ENCODE assay signal across 20 cellular contexts in genomic region chr10:132209130-132209529, GRCh38. TPM values are rescaled to one million over a fixed set of nuclear protein-coding genes. Genes with fewer than 3 reads are reported as not detected.
DNase-seq lines count a peak whose midpoint lies in the region; ATAC-seq and TF ChIP-seq lines count a peak whose summit lies in the region.
"Had no signal": no experiment of that assay in that cellular context is flagged by ENCODE, and none has a peak within 500 bp of the region (broad histone marks: within the 10 kb centered on the region; RNA-seq: fewer than 3 reads in every experiment).

No MANE protein-coding gene starts in this region.

- H3K36me3 Mint-ChIP-seq in stimulated activated naive CD8-positive, alpha-beta T cell treated with anti-CD3 and anti-CD28 coated beads, Interleukin-15, Interleukin-2, amounts not matched to agents 100 ng/mL and 50 ng/mL, for 24 hours (ENCODE audit: low read depth), result peaks cover 19% of the 10 kb centered on the region
- H3K36me3 Mint-ChIP-seq in CD8-positive, alpha-beta memory T cell, result peaks cover 6 to 19% (median 9%) of the 10 kb centered on the region in 3 donors

- no peak overlapping the region for H3K27ac ChIP-seq in foreskin keratinocyte
- H3K27ac ChIP-seq in CD8-positive, alpha-beta memory T cell (ENCODE audit: low read depth, low read length), result no peak overlapping the region
- H3K27ac ChIP-seq: suprapubic skin, vagina had no signal

- CTCF ChIA-PET in CD8-positive, alpha-beta memory T cell (lab: Charles Lee), result no interaction called here

- no peaks in the 10 kb centered on the region for H3K36me3 ChIP-seq in CD8-positive, alpha-beta memory T cell (ENCODE audit: insufficient read depth, low read length)
- H3K36me3 ChIP-seq: suprapubic skin, vagina had no signal

- H3K9me3 ChIP-seq in CD8-positive, alpha-beta memory T cell (ENCODE audit: low read length), result no peaks in the 10 kb centered on the region
- H3K9me3 ChIP-seq: suprapubic skin, vagina had no signal

- no peaks in the 10 kb centered on the region for H3K4me1 Mint-ChIP-seq in stimulated activated naive CD8-positive, alpha-beta T cell treated with anti-CD3 and anti-CD28 coated beads, Interleukin-15, Interleukin-2, amounts not matched to agents 100 ng/mL and 50 ng/mL, for 24 hours (ENCODE audit: low read depth)
- H3K4me1 Mint-ChIP-seq in CD8-positive, alpha-beta memory T cell, result no peaks in the 10 kb centered on the region
- H3K4me1 Mint-ChIP-seq: activated naive CD4-positive, alpha-beta T cell treated with anti-CD3 and anti-CD28 coated beads, Interleukin-2, amount 50 U/mL, for 24 hours; CD4-positive, CD25-positive, alpha-beta regulatory T cell had no signal

- POLR2A ChIA-PET in CD8-positive, alpha-beta memory T cell (lab: Charles Lee), result no interaction called here

- TF ChIP-seq CTCF in foreskin keratinocyte (conservative IDR thresholded peaks at IDR 0.05), result no peak

- no peak overlapping the region for H3K4me3 ChIP-seq in CD8-positive, alpha-beta memory T cell (ENCODE audit: low read length)
- H3K4me3 ChIP-seq: suprapubic skin, vagina had no signal

- no peak overlapping the region for H3K4me3 Mint-ChIP-seq in stimulated activated naive CD8-positive, alpha-beta T cell treated with anti-CD3 and anti-CD28 coated beads, Interleukin-15, Interleukin-2, amounts not matched to agents 100 ng/mL and 50 ng/mL, for 24 hours
- no peak overlapping the region for H3K4me3 Mint-ChIP-seq in CD8-positive, alpha-beta memory T cell
- H3K4me3 Mint-ChIP-seq: activated naive CD4-positive, alpha-beta T cell treated with anti-CD3 and anti-CD28 coated beads, Interleukin-2, amount 50 U/mL, for 24 hours; CD4-positive, CD25-positive, alpha-beta regulatory T cell; memory B cell had no signal

- no peaks in the 10 kb centered on the region for H3K27me3 ChIP-seq in foreskin keratinocyte
- H3K27me3 ChIP-seq in CD8-positive, alpha-beta memory T cell (ENCODE audit: insufficient read depth, low read length, poor library complexity, severe bottlenecking), result no peaks in the 10 kb centered on the region
- H3K27me3 ChIP-seq: suprapubic skin, vagina had no signal

- H3K9me3 Mint-ChIP-seq in stimulated activated naive CD8-positive, alpha-beta T cell treated with anti-CD3 and anti-CD28 coated beads, Interleukin-15, Interleukin-2, amounts not matched to agents 100 ng/mL and 50 ng/mL, for 24 hours, result peaks cover 7% of the 10 kb centered on the region
- peaks cover 0 to 12% (median 7%) of the 10 kb centered on the region in 5 donors for H3K9me3 Mint-ChIP-seq in CD8-positive, alpha-beta memory T cell
- H3K9me3 Mint-ChIP-seq: activated naive CD4-positive, alpha-beta T cell treated with anti-CD3 and anti-CD28 coated beads, Interleukin-2, amount 50 U/mL, for 24 hours had no signal

- no peak for DNase-seq in stimulated activated naive CD8-positive, alpha-beta T cell treated with anti-CD3 and anti-CD28 coated beads, Interleukin-15, Interleukin-2, amounts not matched to agents 100 U/mL and 50 U/mL, for 24 hours
- DNase-seq in foreskin keratinocyte (no peak), activated gamma-delta T cell (lab: John Stamatoyannopoulos, UW) (no peak), hippocampal formation (lab: John Stamatoyannopoulos, UW) (no peak)
- no peak for DNase-seq in NK-92 treated with Interleukin-12 subunit alpha and Interleukin-12 subunit beta, amount 100 ng/mL, for 24 hours (lab: John Stamatoyannopoulos, UW)
- DNase-seq in CD8-positive, alpha-beta memory T cell, result no peak
- DNase-seq: activated CD4-positive, CD25-positive, alpha-beta regulatory T cell treated with anti-CD3 and anti-CD28 coated beads, Interleukin-2, amount 50 U/mL, for 72 hours; CD4-positive, CD25-positive, alpha-beta regulatory T cell; cortex of kidney; GOT3; NCI-H1092; NCI-H2029 treated with DMSO at 0.1 percent for 48 hours; NCI-H446 treated with DMSO at 0.1 percent for 48 hours; occipital lobe had no signal

- H3K27ac Mint-ChIP-seq in stimulated activated naive CD8-positive, alpha-beta T cell treated with anti-CD3 and anti-CD28 coated beads, Interleukin-15, Interleukin-2, amounts not matched to agents 100 ng/mL and 50 ng/mL, for 24 hours, result peak overlapping the region; percentile 12
- H3K27ac Mint-ChIP-seq in CD8-positive, alpha-beta memory T cell, result peak overlapping the region in 1 of 8 donors; percentile 37
- H3K27ac Mint-ChIP-seq: activated naive CD4-positive, alpha-beta T cell treated with anti-CD3 and anti-CD28 coated beads, Interleukin-2, amount 50 U/mL, for 24 hours; CD4-positive, CD25-positive, alpha-beta regulatory T cell; memory B cell had no signal

- no peaks in the 10 kb centered on the region for H3K27me3 Mint-ChIP-seq in stimulated activated naive CD8-positive, alpha-beta T cell treated with anti-CD3 and anti-CD28 coated beads, Interleukin-15, Interleukin-2, amounts not matched to agents 100 ng/mL and 50 ng/mL, for 24 hours
- no peaks in the 10 kb centered on the region for H3K27me3 Mint-ChIP-seq in CD8-positive, alpha-beta memory T cell
- H3K27me3 Mint-ChIP-seq: activated naive CD4-positive, alpha-beta T cell treated with anti-CD3 and anti-CD28 coated beads, Interleukin-2, amount 50 U/mL, for 24 hours; CD4-positive, CD25-positive, alpha-beta regulatory T cell; memory B cell had no signal

- no peak for ATAC-seq in stimulated activated naive CD8-positive, alpha-beta T cell treated with anti-CD3 and anti-CD28 coated beads, Interleukin-15, Interleukin-2, amounts not matched to agents 100 U/mL and 50 U/mL, for 24 hours
- peak; percentile 64 for ATAC-seq in SK-N-SH treated with all-trans-retinoic acid at 6 μM for 48 hours
- peak; percentile 29 for ATAC-seq in foreskin keratinocyte

- H3K4me1 ChIP-seq in foreskin keratinocyte, result no peaks in the 10 kb centered on the region
- no peaks in the 10 kb centered on the region for H3K4me1 ChIP-seq in CD8-positive, alpha-beta memory T cell (ENCODE audit: insufficient read depth, low read length)
- H3K4me1 ChIP-seq: suprapubic skin, vagina had no signal

TF ChIP-seq in SK-N-SH treated with all-trans-retinoic acid at 6 μM for 48 hours, 23 proteins besides CTCF, POLR2A, EP300 and RAD21:
- TF ChIP-seq GLIS3 (CRISPR knock-in tag; IDR thresholded peaks at IDR 0.05), result no peak
- no peak for TF ChIP-seq PPARA (CRISPR knock-in tag; IDR thresholded peaks at IDR 0.05; ENCODE audit: borderline replicate concordance)
- TF ChIP-seq CREB5 (CRISPR knock-in tag; IDR thresholded peaks at IDR 0.05; ENCODE audit: low read depth), result no peak
- TF ChIP-seq ZFP30 (CRISPR knock-in tag; IDR thresholded peaks at IDR 0.05), result no peak
- TF ChIP-seq RARB (CRISPR knock-in tag; IDR thresholded peaks at IDR 0.05), result no peak
- TF ChIP-seq TCF4 (CRISPR knock-in tag; IDR thresholded peaks at IDR 0.05; ENCODE audit: borderline replicate concordance), result no peak
- no peak for TF ChIP-seq ARNTL (CRISPR knock-in tag; IDR thresholded peaks at IDR 0.05; ENCODE audit: borderline replicate concordance, low read depth)
- no peak for TF ChIP-seq SNAI2 (CRISPR knock-in tag; IDR thresholded peaks at IDR 0.05)
- TF ChIP-seq TOX (CRISPR knock-in tag; IDR thresholded peaks at IDR 0.05; ENCODE audit: borderline replicate concordance), result no peak
- TF ChIP-seq, protein P1, sequence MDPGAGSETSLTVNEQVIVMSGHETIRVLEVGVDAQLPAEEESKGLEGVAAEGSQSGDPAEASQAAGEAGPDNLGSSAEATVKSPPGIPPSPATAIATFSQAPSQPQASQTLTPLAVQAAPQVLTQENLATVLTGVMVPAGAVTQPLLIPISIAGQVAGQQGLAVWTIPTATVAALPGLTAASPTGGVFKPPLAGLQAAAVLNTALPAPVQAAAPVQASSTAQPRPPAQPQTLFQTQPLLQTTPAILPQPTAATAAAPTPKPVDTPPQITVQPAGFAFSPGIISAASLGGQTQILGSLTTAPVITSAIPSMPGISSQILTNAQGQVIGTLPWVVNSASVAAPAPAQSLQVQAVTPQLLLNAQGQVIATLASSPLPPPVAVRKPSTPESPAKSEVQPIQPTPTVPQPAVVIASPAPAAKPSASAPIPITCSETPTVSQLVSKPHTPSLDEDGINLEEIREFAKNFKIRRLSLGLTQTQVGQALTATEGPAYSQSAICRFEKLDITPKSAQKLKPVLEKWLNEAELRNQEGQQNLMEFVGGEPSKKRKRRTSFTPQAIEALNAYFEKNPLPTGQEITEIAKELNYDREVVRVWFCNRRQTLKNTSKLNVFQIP (CRISPR knock-in tag; IDR thresholded peaks at IDR 0.05; ENCODE audit: borderline replicate concordance, low read depth), result no peak
- TF ChIP-seq ESRRG (CRISPR knock-in tag; IDR thresholded peaks at IDR 0.05), result no peak

RNA-seq across cellular contexts. Expression of gene DPYSL4, which starts 22.4 kb away (rescaled TPM):
- total RNA-seq in foreskin keratinocyte, result 0.75 and 0.78 TPM in 2 replicates
- 0.62 and 1.0 TPM in 2 replicates for polyA plus RNA-seq in foreskin keratinocyte
- 1 to 10 TPM; 3.2 to 3.3 TPM for total RNA-seq in CD8-positive, alpha-beta memory T cell
- polyA plus RNA-seq in CD8-positive, alpha-beta memory T cell, result not detected
